ENCODE assay signal across 1 cellular context in genomic region chr17:36482611-36483504, GRCh38.
TF ChIP-seq lines count a peak whose summit lies in the region.

No MANE protein-coding gene starts in this region.

TF ChIP-seq in HEK293, 187 proteins besides CTCF, POLR2A, EP300 and RAD21 (continued from another document and continues in another):
- TF ChIP-seq ZBTB26 (tag by site-specific recombination; optimal IDR thresholded peaks at IDR 0.05) (peak; percentile 75), REST (tag by site-specific recombination; IDR thresholded peaks at IDR 0.05) (peak; percentile 41; the same call in 1 of the 2 replicates), ZNF623 (tag by site-specific recombination; IDR thresholded peaks at IDR 0.05) (no peak), KLF7 (tag by site-specific recombination; IDR thresholded peaks at IDR 0.05; ENCODE audit: borderline replicate concordance) (no peak), PRDM2 (tag by site-specific recombination; IDR thresholded peaks at IDR 0.05; ENCODE audit: borderline replicate concordance) (no peak), ZNF404 (tag by site-specific recombination; IDR thresholded peaks at IDR 0.05) (no peak), KLF1 (tag by site-specific recombination; IDR thresholded peaks at IDR 0.05) (no peak), SP2 (tag by site-specific recombination; IDR thresholded peaks at IDR 0.05) (no peak), ZNF18 (tag by site-specific recombination; IDR thresholded peaks at IDR 0.05) (no peak), ZNF626 (tag by site-specific recombination; IDR thresholded peaks at IDR 0.05) (0 out of 2 replicates have a peak, but pooled peaks have one; percentile 26), ZNF37A (tag by site-specific recombination; IDR thresholded peaks at IDR 0.05) (no peak), ZNF19 (tag by site-specific recombination; IDR thresholded peaks at IDR 0.05; ENCODE audit: low read depth) (no peak), ZNF654 (tag by site-specific recombination; IDR thresholded peaks at IDR 0.05; ENCODE audit: low read depth) (peak; percentile 40), ZEB2 (tag by site-specific recombination; IDR thresholded peaks at IDR 0.05) (no peak), ZNF214 (tag by site-specific recombination; IDR thresholded peaks at IDR 0.05; ENCODE audit: borderline replicate concordance) (no peak), ZNF792 (tag by site-specific recombination; IDR thresholded peaks at IDR 0.05) (no peak), PRDM10 (tag by site-specific recombination; IDR thresholded peaks at IDR 0.05) (no peak), PRDM4 (tag by site-specific recombination; IDR thresholded peaks at IDR 0.05) (no peak), ZNF558 (tag by site-specific recombination; IDR thresholded peaks at IDR 0.05) (no peak), GLIS1 (tag by site-specific recombination; IDR thresholded peaks at IDR 0.05) (peak; percentile 28; the same call in 1 of the 2 replicates), ZNF433 (tag by site-specific recombination; IDR thresholded peaks at IDR 0.05; ENCODE audit: low read depth) (no peak), ZNF76 (tag by site-specific recombination; IDR thresholded peaks at IDR 0.05; ENCODE audit: borderline replicate concordance, low read depth) (no peak), ZNF184 (tag by site-specific recombination; IDR thresholded peaks at IDR 0.05) (no peak), ZFHX2 (tag by site-specific recombination; conservative IDR thresholded peaks at IDR 0.05) (peak; percentile 69), SETDB1 (IDR thresholded peaks at IDR 0.05; ENCODE audit: insufficient read length, low read length) (peak; percentile 24), MEIS1 (CRISPR knock-in tag; IDR thresholded peaks at IDR 0.05; ENCODE audit: borderline replicate concordance) (no peak), ZNF140 (tag by site-specific recombination; IDR thresholded peaks at IDR 0.05) (no peak), MZF1 (tag by site-specific recombination; IDR thresholded peaks at IDR 0.05; ENCODE audit: borderline replicate concordance) (no peak), OSR2 (tag by site-specific recombination; IDR thresholded peaks at IDR 0.05) (peak; percentile 24; the same call in 1 of the 2 replicates), ZNF624 (tag by site-specific recombination; IDR thresholded peaks at IDR 0.05) (no peak), INSM2 (tag by site-specific recombination; IDR thresholded peaks at IDR 0.05) (no peak; the same call in 1 of the 2 replicates), ZBTB48 (tag by site-specific recombination; IDR thresholded peaks at IDR 0.05) (no peak), ZNF423 (tag by site-specific recombination; IDR thresholded peaks at IDR 0.05) (no peak), ZSCAN23 (tag by site-specific recombination; IDR thresholded peaks at IDR 0.05) (no peak), ZBTB49 (tag by site-specific recombination; IDR thresholded peaks at IDR 0.05; ENCODE audit: low read depth) (no peak), ZNF501 (tag by site-specific recombination; IDR thresholded peaks at IDR 0.05) (no peak)
